In genomic region chr9:133682961-133683493, GRCh38 we compare ENCODE assay signal across 1 cellular context.
TF ChIP-seq lines count a peak whose summit lies in the region.

No MANE protein-coding gene starts in this region.

TF ChIP-seq in GM12878, 131 proteins besides CTCF, POLR2A, EP300 and RAD21:
- TF ChIP-seq SUPT20H (IDR thresholded peaks at IDR 0.05; ENCODE audit: borderline replicate concordance, control insufficient read depth, low read depth, low read length) = no peak
- TF ChIP-seq SUZ12 (IDR thresholded peaks at IDR 0.05; ENCODE audit: unreplicated experiment) = no peak
- no peak for TF ChIP-seq BMI1 (IDR thresholded peaks at IDR 0.05; ENCODE audit: borderline replicate concordance)
- TF ChIP-seq RBBP5 (conservative IDR thresholded peaks at IDR 0.05) = no peak
- no peak for TF ChIP-seq SMAD1 (IDR thresholded peaks at IDR 0.05; ENCODE audit: low read depth, partially characterized antibody)
- no peak for TF ChIP-seq KLF5 (IDR thresholded peaks at IDR 0.05; ENCODE audit: partially characterized antibody)
